Comparison of ENCODE assay signal across 13 cellular contexts in the genomic region with DNA sequence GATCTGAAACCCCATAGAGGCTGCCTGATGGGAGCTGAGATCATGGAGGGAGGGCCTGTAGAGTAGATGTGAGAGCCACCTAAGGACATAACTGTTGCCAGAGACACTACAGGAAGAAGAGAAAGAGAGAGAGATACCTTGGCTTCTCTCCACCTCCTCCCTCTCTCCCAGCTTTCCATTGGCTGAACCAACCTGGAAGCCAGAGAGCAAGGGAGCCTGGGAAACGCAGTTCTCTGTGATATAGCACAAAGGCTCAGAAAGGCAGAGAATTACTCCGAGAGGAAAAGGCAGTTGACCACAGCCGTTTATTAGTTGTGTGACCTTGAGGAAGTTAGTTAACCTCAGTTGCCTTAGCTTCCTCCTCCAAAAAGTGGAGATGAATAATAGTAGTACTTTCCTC. TPM values are rescaled to one million over a fixed set of nuclear protein-coding genes. Genes with fewer than 3 reads are reported as not detected.
DNase-seq lines count a peak whose midpoint lies in the region; ATAC-seq and TF ChIP-seq lines count a peak whose summit lies in the region.
"Had no signal": no experiment of that assay in that cellular context is flagged by ENCODE, and none has a peak within 500 bp of the region (broad histone marks: within the 10 kb centered on the region; RNA-seq: fewer than 3 reads in every experiment).

No MANE protein-coding gene starts in this region.

- H3K79me1 ChIP-seq in trophoblast cell (ENCODE audit: low read length), result no peaks in the 10 kb centered on the region

- TF ChIP-seq CTCF in HL-60 (IDR thresholded peaks at IDR 0.05; ENCODE audit: insufficient read depth, low read length) (no peak), fibroblast of pulmonary artery (IDR thresholded peaks at IDR 0.05; ENCODE audit: low read length, missing control alignments) (no peak), MM.1S (IDR thresholded peaks at IDR 0.05; ENCODE audit: low read length) (no peak)

- no peak overlapping the region for H3K14ac ChIP-seq in trophoblast cell (ENCODE audit: low read length)

- no CpG with 5 or more reads among the region's 3 CpGs for WGBS in trophoblast cell (ENCODE audit: extremely low coverage, insufficient coverage, insufficient read length)

- H4K91ac ChIP-seq in trophoblast cell (ENCODE audit: low read depth, low read length), result no peak overlapping the region

- no peak overlapping the region for H3K18ac ChIP-seq in trophoblast cell (ENCODE audit: low read length)

- H3K27me3 ChIP-seq in HL-60 (ENCODE audit: insufficient read depth, poor library complexity, severe bottlenecking), result no peaks in the 10 kb centered on the region
- H3K27me3 ChIP-seq in trophoblast cell (ENCODE audit: insufficient read depth, low read length), result no peaks in the 10 kb centered on the region
- H3K27me3 ChIP-seq in MM.1S (replicated peaks; ENCODE audit: insufficient read depth, low read length), result no peaks in the 10 kb centered on the region
- H3K27me3 ChIP-seq: Peyer's patch had no signal

- H3K4me2 ChIP-seq in trophoblast cell (ENCODE audit: low read length) (no peak overlapping the region), MM.1S (ENCODE audit: low read depth, low read length) (no peak overlapping the region)

- no peak overlapping the region for H4K12ac ChIP-seq in trophoblast cell (ENCODE audit: low read depth, low read length)

- H3K4me3 ChIP-seq in HL-60 (replicated peaks; ENCODE audit: insufficient read depth, low read length), result no peak overlapping the region
- H3K4me3 ChIP-seq in fibroblast of pulmonary artery (replicated peaks; ENCODE audit: low read depth, low read length), result no peak overlapping the region
- H3K4me3 ChIP-seq in trophoblast cell (ENCODE audit: low read depth, low read length), result no peak overlapping the region
- no peak overlapping the region for H3K4me3 ChIP-seq in MM.1S (ENCODE audit: low read length)
- H3K4me3 ChIP-seq: Peyer's patch had no signal

- no peaks in the 10 kb centered on the region for H3K9me2 ChIP-seq in MM.1S (replicated peaks; ENCODE audit: insufficient read depth, low read length)

- no peak overlapping the region for H2BK120ac ChIP-seq in trophoblast cell (ENCODE audit: insufficient read depth, low read length, poor library complexity)

- H3K4me1 ChIP-seq in trophoblast cell (ENCODE audit: control insufficient read depth in 1 of 2, insufficient read depth in 2 of 2, low read length in 2 of 2) (peaks cover 0 to 4% of the 10 kb centered on the region in 2 experiments), MM.1S (ENCODE audit: low read length) (no peaks in the 10 kb centered on the region)

- H3F3A ChIP-seq in MM.1S (ENCODE audit: insufficient read depth, low read length), result no peaks in the 10 kb centered on the region

- H2AFZ ChIP-seq in trophoblast cell (ENCODE audit: insufficient read depth, low read length, poor library complexity) (peak overlapping the region; percentile 35), MM.1S (ENCODE audit: low read length) (no peak overlapping the region)

- H3K9me3 ChIP-seq in trophoblast cell (ENCODE audit: insufficient read depth, low read depth, low read length) (no peaks in the 10 kb centered on the region), MM.1S (replicated peaks; ENCODE audit: insufficient read depth, low read length) (no peaks in the 10 kb centered on the region)
- H3K9me3 ChIP-seq: Peyer's patch had no signal

- DNase-seq in HL-60 (ENCODE audit: low read depth in 1 of 2, low spot score in 1 of 2) (peak; percentile 85 to 91), RPMI7951 (ENCODE audit: low read depth) (peak; percentile 35), fibroblast of pulmonary artery (ENCODE audit: low read depth) (peak; percentile 29), trophoblast cell (no peak), 8988T (no peak), cortex of kidney (lab: John Stamatoyannopoulos, UW) (no peak), MM.1S (no peak)
- DNase-seq: activated B cell treated with CpG ODN at 0.5 μM for 24 hours; activated T-cell treated with anti-CD3 and anti-CD28 coated beads, Interleukin-2, amount 50 U/mL, for 1 hour; EL; NCI-H1930; Peyer's patch had no signal

- no peak overlapping the region for H2BK12ac ChIP-seq in trophoblast cell (ENCODE audit: low read length)

- H3K9ac ChIP-seq in trophoblast cell (ENCODE audit: low read length), result no peak overlapping the region
- no peak overlapping the region for H3K9ac ChIP-seq in MM.1S (ENCODE audit: low read length)

- H3K79me2 ChIP-seq in trophoblast cell (ENCODE audit: control insufficient read depth, insufficient read depth, low read length, poor library complexity), result no peaks in the 10 kb centered on the region
- no peaks in the 10 kb centered on the region for H3K79me2 ChIP-seq in MM.1S (ENCODE audit: low read length)

- no peak overlapping the region for H4K8ac ChIP-seq in trophoblast cell (ENCODE audit: low read depth, low read length)

- no peaks in the 10 kb centered on the region for H4K20me1 ChIP-seq in MM.1S (ENCODE audit: insufficient read depth, low read length)

- no peak overlapping the region for H2BK5ac ChIP-seq in trophoblast cell (ENCODE audit: low read depth, low read length, poor library complexity)

- no peak for ATAC-seq in HG02678 (IDR thresholded peaks at IDR 0.05; ENCODE audit: unreplicated experiment)

- H3K36me3 ChIP-seq in trophoblast cell (ENCODE audit: control insufficient read depth in 1 of 2, insufficient read depth in 2 of 2, low read length in 2 of 2) (no peaks in the 10 kb centered on the region), MM.1S (replicated peaks; ENCODE audit: insufficient read depth, low read length) (no peaks in the 10 kb centered on the region)
- H3K36me3 ChIP-seq: Peyer's patch had no signal

- no peak overlapping the region for H3K23ac ChIP-seq in trophoblast cell (ENCODE audit: low read length)

- H2AK5ac ChIP-seq in trophoblast cell (ENCODE audit: low read length), result no peak overlapping the region

- peak overlapping the region; percentile 80 for H3K27ac ChIP-seq in HL-60 (replicated peaks)
- H3K27ac ChIP-seq in trophoblast cell (ENCODE audit: low read depth, low read length), result no peak overlapping the region
- no peak overlapping the region for H3K27ac ChIP-seq in MM.1S (ENCODE audit: low read length)
- H3K27ac ChIP-seq: Peyer's patch had no signal

- no peak overlapping the region for H3K4ac ChIP-seq in trophoblast cell (ENCODE audit: low read depth, low read length)

RNA-seq across cellular contexts. Expression of gene MAT2A, which starts 37.7 kb away (rescaled TPM):
- 52.0 and 61.4 TPM in 2 replicates for total RNA-seq in RPMI7951 (2014; rRNA removed; shearing (Covaris generic))
- polyA plus RNA-seq in trophoblast cell (2013), result 128 and 130 TPM in 2 replicates

Comparison
In these comparisons a context has a peak if more than half of its experiments do, and no peak if none do; other contexts are left out.
1. DNase-seq: peak in HL-60 (2 of 2), RPMI7951 (single experiment) and fibroblast of pulmonary artery (single experiment); none in trophoblast cell (0 of 2), 8988T (single experiment), cortex of kidney (single experiment) and MM.1S (single experiment).